In genomic region chr16:88686439-88687253, GRCh38 we compare ENCODE assay signal across 1 cellular context.
A peak's percentile ranks its signal among the peaks of the same experiment; 100 is the strongest.
TF ChIP-seq lines count a peak whose summit lies in the region.

TSS of gene SNAI3 (minus strand) at chr16:88686507. CDS start at chr16:88686406, 101 bp downstream.

TF ChIP-seq in HepG2, 621 proteins besides CTCF, POLR2A, EP300 and RAD21 (continued from another document and continues in another):
- TF ChIP-seq FOXC1 (CRISPR knock-in tag; IDR thresholded peaks at IDR 0.05; ENCODE audit: borderline replicate concordance) (peak; percentile 90; the same call in 1 of the 2 replicates), MXD3 (CRISPR knock-in tag; IDR thresholded peaks at IDR 0.05) (peak; percentile 70; the same call in 1 of the 2 replicates), ZFP37 (CRISPR knock-in tag; IDR thresholded peaks at IDR 0.05; ENCODE audit: borderline replicate concordance) (0 out of 2 replicates have a peak, but pooled peaks have one; percentile 40), XRCC5 (optimal IDR thresholded peaks at IDR 0.05; ENCODE audit: low read length) (no peak), ZNF260 (CRISPR knock-in tag; IDR thresholded peaks at IDR 0.05; ENCODE audit: borderline replicate concordance, low read depth) (no peak), ZFAT (CRISPR knock-in tag; conservative IDR thresholded peaks at IDR 0.05) (no peak), ZNF282 (IDR thresholded peaks at IDR 0.05; ENCODE audit: partially characterized antibody) (no peak), ZNF746 (CRISPR knock-in tag; IDR thresholded peaks at IDR 0.05) (no peak), CENPT (CRISPR knock-in tag; IDR thresholded peaks at IDR 0.05; ENCODE audit: low read depth) (peak; percentile 86), PCBP2 (optimal IDR thresholded peaks at IDR 0.05; ENCODE audit: low read depth, low read length, poor library complexity, severe bottlenecking) (no peak), SYNCRIP (IDR thresholded peaks at IDR 0.05; ENCODE audit: insufficient read depth, low read depth, low read length) (no peak), SALL1 (CRISPR knock-in tag; IDR thresholded peaks at IDR 0.05) (peak; percentile 53), SCMH1 (CRISPR knock-in tag; IDR thresholded peaks at IDR 0.05; ENCODE audit: borderline replicate concordance) (no peak), CCAR2 (optimal IDR thresholded peaks at IDR 0.05; ENCODE audit: low read depth, low read length) (no peak), ATAD3A (CRISPR knock-in tag; IDR thresholded peaks at IDR 0.05) (no peak), SP1 (IDR thresholded peaks at IDR 0.05) (no peak), SP1 (CRISPR knock-in tag; IDR thresholded peaks at IDR 0.05) (peak; percentile 86), ATF3 (CRISPR knock-in tag; IDR thresholded peaks at IDR 0.05) (no peak), ZNF597 (CRISPR knock-in tag; IDR thresholded peaks at IDR 0.05) (0 out of 2 replicates have a peak, but pooled peaks have one; percentile 57), ZNF580 (CRISPR knock-in tag; IDR thresholded peaks at IDR 0.05; ENCODE audit: borderline replicate concordance, low read depth) (peak; percentile 20; the same call in 1 of the 2 replicates), ZNF318 (CRISPR knock-in tag; IDR thresholded peaks at IDR 0.05) (no peak), CEBPG (CRISPR knock-in tag; IDR thresholded peaks at IDR 0.05) (no peak), TAF1 (CRISPR knock-in tag; IDR thresholded peaks at IDR 0.05) (no peak), RXRA (CRISPR knock-in tag; IDR thresholded peaks at IDR 0.05) (0 out of 2 replicates have a peak, but pooled peaks have one; percentile 18), DZIP1 (CRISPR knock-in tag; IDR thresholded peaks at IDR 0.05) (peak; percentile 64; the same call in 1 of the 2 replicates), HNF4A (CRISPR knock-in tag; IDR thresholded peaks at IDR 0.05) (no peak), ZNF703 (CRISPR knock-in tag; IDR thresholded peaks at IDR 0.05; ENCODE audit: borderline replicate concordance) (no peak), KDM1A (CRISPR knock-in tag; IDR thresholded peaks at IDR 0.05) (no peak), IRF2 (CRISPR knock-in tag; IDR thresholded peaks at IDR 0.05) (peak; percentile 13), ZNF280D (CRISPR knock-in tag; IDR thresholded peaks at IDR 0.05) (0 out of 2 replicates have a peak, but pooled peaks have one; percentile 44), STAT5B (CRISPR knock-in tag; IDR thresholded peaks at IDR 0.05) (no peak), SPEN (CRISPR knock-in tag; IDR thresholded peaks at IDR 0.05; ENCODE audit: low read depth) (no peak), ETS1 (CRISPR knock-in tag; IDR thresholded peaks at IDR 0.05) (no peak), ZNF768 (CRISPR knock-in tag; IDR thresholded peaks at IDR 0.05) (no peak), ZSCAN30 (CRISPR knock-in tag; IDR thresholded peaks at IDR 0.05) (no peak), DMTF1 (CRISPR knock-in tag; IDR thresholded peaks at IDR 0.05) (no peak; the same call in 1 of the 2 replicates), ZFP41 (CRISPR knock-in tag; IDR thresholded peaks at IDR 0.05; ENCODE audit: borderline replicate concordance) (no peak; the same call in 1 of the 2 replicates), FOXA3 (CRISPR knock-in tag; IDR thresholded peaks at IDR 0.05) (no peak), BCL3 (CRISPR knock-in tag; IDR thresholded peaks at IDR 0.05) (peak; percentile 34; the same call in 1 of the 2 replicates), HCFC1 (IDR thresholded peaks at IDR 0.05; ENCODE audit: low read depth, low read length) (no peak)
